Comparison of ENCODE assay signal across 22 cellular contexts in the genomic region with DNA sequence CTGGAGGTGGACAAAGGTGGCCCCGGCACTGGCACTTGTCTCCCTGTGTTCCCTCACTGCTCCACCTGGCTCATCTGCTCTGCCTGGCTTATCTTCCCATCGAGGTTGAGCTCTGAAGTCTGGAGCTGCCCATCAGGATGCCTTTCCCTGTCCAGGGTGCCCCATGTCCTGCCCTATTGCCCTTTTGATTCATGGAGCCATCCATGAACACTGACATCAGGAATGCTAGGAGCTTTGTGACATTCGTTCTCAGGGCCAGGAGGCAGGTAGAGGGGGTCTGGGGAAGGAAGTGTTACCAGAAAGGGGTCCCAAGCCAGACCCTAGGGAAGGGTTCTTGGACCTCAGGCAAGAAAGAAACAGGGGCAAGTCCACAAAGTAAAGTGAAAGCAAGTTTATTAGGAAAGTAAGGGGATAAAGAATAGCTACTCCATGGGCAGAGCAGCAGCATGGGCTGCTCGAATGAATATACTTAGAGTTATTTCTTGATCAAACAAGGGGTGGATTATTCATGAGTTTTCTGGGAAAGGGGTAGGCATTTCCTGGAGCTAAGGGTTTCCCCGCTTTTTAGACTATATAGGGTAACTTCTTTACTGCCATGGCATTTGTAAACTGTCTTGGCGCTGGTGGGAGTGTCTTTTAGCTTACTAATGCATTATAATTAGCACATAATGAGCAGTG. TPM values are rescaled to one million over a fixed set of nuclear protein-coding genes. Genes with fewer than 3 reads are reported as not detected.
DNase-seq lines count a peak whose midpoint lies in the region; ATAC-seq, FAIRE-seq and TF ChIP-seq lines count a peak whose summit lies in the region.
"Had no signal": no experiment of that assay in that cellular context is flagged by ENCODE, and none has a peak within 500 bp of the region (broad histone marks: within the 10 kb centered on the region; RNA-seq: fewer than 3 reads in every experiment).

No MANE protein-coding gene starts in this region.

- peaks cover 35% of the 10 kb centered on the region for H3K4me1 Mint-ChIP-seq in astrocyte (ENCODE audit: low read depth, unreplicated experiment)
- H3K4me1 Mint-ChIP-seq in mesothelial cell of epicardium, result peaks cover 11% of the 10 kb centered on the region

- H2AFZ ChIP-seq in astrocyte (ENCODE audit: low read depth, low read length), result no peak overlapping the region

- no peaks in the 10 kb centered on the region for H3K27me3 ChIP-seq in astrocyte (ENCODE audit: insufficient read depth, low read length)

- H3K36me3 ChIP-seq in astrocyte (ENCODE audit: insufficient read depth, low read length), result peaks cover 5% of the 10 kb centered on the region
- H3K36me3 ChIP-seq: prostate gland had no signal

- H3K9me3 Mint-ChIP-seq in astrocyte (ENCODE audit: unreplicated experiment), result no peaks in the 10 kb centered on the region
- H3K9me3 Mint-ChIP-seq in mesothelial cell of epicardium, result peaks cover 12% of the 10 kb centered on the region

- H3K27ac Mint-ChIP-seq in astrocyte (ENCODE audit: unreplicated experiment), result no peak overlapping the region
- H3K27ac Mint-ChIP-seq in mesothelial cell of epicardium, result peak overlapping the region; percentile 82
- H3K27ac Mint-ChIP-seq: activated CD4-positive, alpha-beta T cell treated with anti-CD3 and anti-CD28 coated beads, Interleukin-2, amount 10 ng/mL, durations not matched to agents 7 days and 5 days had no signal

- no peaks in the 10 kb centered on the region for H3K27me3 Mint-ChIP-seq in astrocyte (ENCODE audit: low read depth, unreplicated experiment)
- no peaks in the 10 kb centered on the region for H3K27me3 Mint-ChIP-seq in mesothelial cell of epicardium (ENCODE audit: low read depth)
- H3K27me3 Mint-ChIP-seq: activated CD4-positive, alpha-beta T cell treated with anti-CD3 and anti-CD28 coated beads, Interleukin-2, amount 10 ng/mL, durations not matched to agents 7 days and 5 days; CD4-positive, alpha-beta memory T cell had no signal

- peaks cover 24% of the 10 kb centered on the region for H3K4me1 ChIP-seq in astrocyte (ENCODE audit: insufficient read depth, low read length)
- H3K4me1 ChIP-seq: prostate gland had no signal

- peak; percentile 37 for DNase-seq in EH (ENCODE audit: low read depth)
- peak; percentile 29 for DNase-seq in astrocyte (ENCODE audit: low read depth)
- DNase-seq in mesothelial cell of epicardium (ENCODE audit: low spot score in 2 of 2, unreplicated experiment in 2 of 2), result no peak
- DNase-seq in substantia nigra (lab: John Stamatoyannopoulos, UW), result no peak
- no peak for DNase-seq in foreskin fibroblast
- no peak for DNase-seq in GM19240 (ENCODE audit: insufficient read length, low spot score)
- no peak for DNase-seq in NCI-H2196 (lab: John Stamatoyannopoulos, UW; ENCODE audit: unreplicated experiment)
- DNase-seq: activated CD4-positive, alpha-beta T cell treated with anti-CD3 and anti-CD28 coated beads, Interleukin-2, amount 10 ng/mL, durations not matched to agents 7 days and 5 days; amygdala; CD4-positive, alpha-beta memory T cell; cerebellar nuclear complex; DMS79; effector memory CD4-positive, alpha-beta T cell; NCI-H2029; NCI-H510A; stimulated activated CD4-positive, alpha-beta T cell treated with anti-CD3 and anti-CD28 coated beads, Interleukin-2, amount 100 ng/mL, for 48 hours; SW 1271 had no signal

- H3K27ac ChIP-seq in astrocyte (ENCODE audit: low read depth, low read length) (no peak overlapping the region), substantia nigra (ENCODE audit: low read depth, low read length, poor library complexity, severe bottlenecking) (peak overlapping the region; percentile 53)
- H3K27ac ChIP-seq: KMS-11, prostate gland had no signal

- H3K36me3 Mint-ChIP-seq in astrocyte (ENCODE audit: low read depth, unreplicated experiment), result peaks cover 15% of the 10 kb centered on the region
- peaks cover 15% of the 10 kb centered on the region for H3K36me3 Mint-ChIP-seq in mesothelial cell of epicardium

- H3K4me3 ChIP-seq in astrocyte (ENCODE audit: insufficient read depth, low read depth, low read length), result no peak overlapping the region
- H3K4me3 ChIP-seq in foreskin fibroblast (ENCODE audit: low read depth in 1 of 2, low read length in 2 of 2), result no peak overlapping the region
- H3K4me3 ChIP-seq: lower lobe of right lung, prostate gland, skin epidermis had no signal

- TF ChIP-seq CTCF in astrocyte (IDR thresholded peaks at IDR 0.05; ENCODE audit: insufficient read depth, low read depth, low read length) (no peak), mesothelial cell of epicardium (IDR thresholded peaks at IDR 0.05; ENCODE audit: unreplicated experiment) (no peak), foreskin fibroblast (IDR thresholded peaks at IDR 0.05; ENCODE audit: low read depth, low read length) (no peak)

- peak overlapping the region; percentile 41 for H3K4me2 ChIP-seq in astrocyte (ENCODE audit: low read length)

- no peak for FAIRE-seq in astrocyte (lab: Jason Lieb, UNC)

- H4K20me1 ChIP-seq in astrocyte (ENCODE audit: insufficient read depth, low read length), result peaks cover 3% of the 10 kb centered on the region

- H3K9me3 ChIP-seq in astrocyte (ENCODE audit: insufficient read depth, low read depth, low read length), result peaks cover 6% of the 10 kb centered on the region
- H3K9me3 ChIP-seq: prostate gland had no signal

- H3K4me3 Mint-ChIP-seq in astrocyte (ENCODE audit: unreplicated experiment) (no peak overlapping the region), mesothelial cell of epicardium (no peak overlapping the region)
- H3K4me3 Mint-ChIP-seq: activated CD4-positive, alpha-beta T cell treated with anti-CD3 and anti-CD28 coated beads, Interleukin-2, amount 10 ng/mL, durations not matched to agents 7 days and 5 days; CD4-positive, alpha-beta memory T cell had no signal

- H3K9ac ChIP-seq in astrocyte (ENCODE audit: low read length), result no peak overlapping the region
- H3K9ac ChIP-seq: KMS-11 had no signal

- ATAC-seq in GM18907 (IDR thresholded peaks at IDR 0.05; ENCODE audit: unreplicated experiment), result no peak

- no peaks in the 10 kb centered on the region for H3K79me2 ChIP-seq in astrocyte (ENCODE audit: insufficient read depth, low read length)

RNA-seq across cellular contexts. Expression of gene RIN3, which starts 51.6 kb away (rescaled TPM):
- total RNA-seq in astrocyte (24.7 and 28.0 TPM in 2 replicates), mesothelial cell of epicardium (16.4 to 19.9 TPM (median 16.8 TPM) in 3 replicates)

Comparison
In these comparisons a context has a peak if more than half of its experiments do, and no peak if none do; other contexts are left out.
1. DNase-seq: peak in EH (single experiment) and astrocyte (single experiment); none in mesothelial cell of epicardium (0 of 2), substantia nigra (0 of 49), foreskin fibroblast (0 of 2), GM19240 (single experiment) and NCI-H2196 (single experiment).